ENCODE assay signal across 1 cellular context in genomic region chr9:83185517-83186192, GRCh38.
TF ChIP-seq lines count a peak whose summit lies in the region.

No MANE protein-coding gene starts in this region.

TF ChIP-seq in WTC11, 78 proteins besides CTCF, POLR2A, EP300 and RAD21 (continued from another document):
- TF ChIP-seq, protein P1, sequence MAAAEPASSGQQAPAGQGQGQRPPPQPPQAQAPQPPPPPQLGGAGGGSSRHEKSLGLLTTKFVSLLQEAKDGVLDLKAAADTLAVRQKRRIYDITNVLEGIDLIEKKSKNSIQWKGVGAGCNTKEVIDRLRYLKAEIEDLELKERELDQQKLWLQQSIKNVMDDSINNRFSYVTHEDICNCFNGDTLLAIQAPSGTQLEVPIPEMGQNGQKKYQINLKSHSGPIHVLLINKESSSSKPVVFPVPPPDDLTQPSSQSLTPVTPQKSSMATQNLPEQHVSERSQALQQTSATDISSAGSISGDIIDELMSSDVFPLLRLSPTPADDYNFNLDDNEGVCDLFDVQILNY (CRISPR knock-in tag; IDR thresholded peaks at IDR 0.05) = no peak
- no peak for TF ChIP-seq AR (CRISPR knock-in tag; IDR thresholded peaks at IDR 0.05)
- TF ChIP-seq USF2 (CRISPR knock-in tag; IDR thresholded peaks at IDR 0.05) = no peak
- no peak for TF ChIP-seq JAZF1 (CRISPR knock-in tag; IDR thresholded peaks at IDR 0.05)
- TF ChIP-seq FOXJ3 (CRISPR knock-in tag; IDR thresholded peaks at IDR 0.05; ENCODE audit: borderline replicate concordance) = no peak
- TF ChIP-seq, protein P2, sequence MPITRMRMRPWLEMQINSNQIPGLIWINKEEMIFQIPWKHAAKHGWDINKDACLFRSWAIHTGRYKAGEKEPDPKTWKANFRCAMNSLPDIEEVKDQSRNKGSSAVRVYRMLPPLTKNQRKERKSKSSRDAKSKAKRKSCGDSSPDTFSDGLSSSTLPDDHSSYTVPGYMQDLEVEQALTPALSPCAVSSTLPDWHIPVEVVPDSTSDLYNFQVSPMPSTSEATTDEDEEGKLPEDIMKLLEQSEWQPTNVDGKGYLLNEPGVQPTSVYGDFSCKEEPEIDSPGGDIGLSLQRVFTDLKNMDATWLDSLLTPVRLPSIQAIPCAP (CRISPR knock-in tag; IDR thresholded peaks at IDR 0.05) = no peak
- no peak for TF ChIP-seq ZBTB21 (CRISPR knock-in tag; IDR thresholded peaks at IDR 0.05; ENCODE audit: borderline replicate concordance)
- no peak for TF ChIP-seq NR2C2 (CRISPR knock-in tag; IDR thresholded peaks at IDR 0.05)
- no peak for TF ChIP-seq ZNF423 (CRISPR knock-in tag; IDR thresholded peaks at IDR 0.05)
- TF ChIP-seq, protein P3, sequence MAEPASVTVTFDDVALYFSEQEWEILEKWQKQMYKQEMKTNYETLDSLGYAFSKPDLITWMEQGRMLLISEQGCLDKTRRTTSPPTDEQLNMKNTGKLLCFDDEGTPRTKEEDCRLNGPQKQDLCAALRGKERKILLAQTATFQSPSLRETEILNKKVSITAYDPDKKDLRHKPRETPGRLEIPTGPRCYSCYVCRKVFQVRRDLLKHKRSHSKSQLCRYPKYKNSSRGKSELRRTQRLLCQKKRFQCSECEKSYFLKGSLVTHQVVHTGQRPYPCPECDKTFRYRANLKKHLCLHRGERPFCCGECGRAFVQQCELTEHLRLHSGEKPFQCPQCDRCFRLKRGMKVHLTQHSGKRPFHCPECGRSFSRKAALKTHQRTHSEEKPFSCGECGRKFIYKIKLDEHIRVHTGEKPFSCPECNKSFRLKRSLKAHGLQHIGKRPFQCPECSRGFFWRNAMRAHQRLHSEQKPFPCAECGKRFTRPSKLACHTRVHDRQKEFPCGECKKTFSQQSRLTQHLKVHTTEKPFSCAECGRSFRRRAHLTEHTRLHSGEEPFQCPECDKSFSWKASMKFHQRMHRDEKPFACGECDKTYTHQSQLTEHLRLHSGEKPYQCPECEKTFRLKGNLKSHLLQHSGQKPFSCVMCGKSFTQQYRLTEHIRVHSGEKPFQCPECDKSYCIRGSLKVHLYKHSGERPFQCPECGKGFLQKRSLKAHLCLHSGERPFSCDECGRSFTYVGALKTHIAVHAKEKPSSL (CRISPR knock-in tag; conservative IDR thresholded peaks at IDR 0.05) = no peak
TF ChIP-seq in WTC11: peak in this region for 0.
